In genomic region chr1:234608720-234609527, GRCh38 we compare ENCODE assay signal across 8 cellular contexts. TPM values are rescaled to one million over a fixed set of nuclear protein-coding genes. Genes with fewer than 3 reads are reported as not detected.
DNase-seq lines count a peak whose midpoint lies in the region; TF ChIP-seq lines count a peak whose summit lies in the region.

No MANE protein-coding gene starts in this region.

- peaks cover 2 to 21% (median 11%) of the 10 kb centered on the region in 4 donors for H3K4me1 ChIP-seq in Peyer's patch
- H3K4me1 ChIP-seq in rectal smooth muscle tissue (ENCODE audit: control insufficient read depth, insufficient read depth, low read length), result peaks cover 26% of the 10 kb centered on the region

- H3K27me3 ChIP-seq in Peyer's patch, result no peaks in the 10 kb centered on the region
- H3K27me3 ChIP-seq in rectal smooth muscle tissue (ENCODE audit: control insufficient read depth, insufficient read depth, low read length), result no peaks in the 10 kb centered on the region

- TF ChIP-seq POLR2A in GM19099 (IDR thresholded peaks at IDR 0.05; ENCODE audit: extremely low read depth, insufficient read length, low read depth), result peak; percentile 40
- TF ChIP-seq POLR2A in Peyer's patch (IDR thresholded peaks at IDR 0.05), result peak in 1 of 2 donors; percentile 28

- DNase-seq in Peyer's patch, result peak; percentile 50 to 77 (median 73)
- peak; percentile 33 to 65 (median 38) for DNase-seq in activated naive CD4-positive, alpha-beta T cell (lab: John Stamatoyannopoulos, UW)
- peak in 38 of 42 donors; percentile 28 to 80 (median 62) for DNase-seq in head of caudate nucleus
- DNase-seq in SW 1271 (lab: John Stamatoyannopoulos, UW), result no peak
- DNase-seq in NCI-H1105 (lab: John Stamatoyannopoulos, UW), result no peak
- DNase-seq in NCI-H2107 (lab: John Stamatoyannopoulos, UW), result no peak

- H3K36me3 ChIP-seq in Peyer's patch (peaks cover 0 to 24% (median 0%) of the 10 kb centered on the region in 3 donors), rectal smooth muscle tissue (ENCODE audit: control insufficient read depth, insufficient read depth, low read length) (peaks cover 16% of the 10 kb centered on the region)

- intact Hi-C loops in head of caudate nucleus (cut with DNase I), result loop anchor here (2.0 kb wide), 1 partner anchor 110 kb away; no protein-coding TSS in a partner anchor

- peak overlapping the region; percentile 98 for H3K9ac ChIP-seq in rectal smooth muscle tissue (ENCODE audit: low read length)

- no peak for TF ChIP-seq CTCF in Peyer's patch (IDR thresholded peaks at IDR 0.05)

- peak overlapping the region; percentile 97 to 100 (median 99) for H3K27ac ChIP-seq in Peyer's patch
- peak overlapping the region; percentile 99 for H3K27ac ChIP-seq in rectal smooth muscle tissue (ENCODE audit: low read depth, low read length)

- H3K4me3 ChIP-seq in Peyer's patch, result peak overlapping the region; percentile 70 to 89 (median 86)
- peak overlapping the region; percentile 98 for H3K4me3 ChIP-seq in rectal smooth muscle tissue (ENCODE audit: low read length)

- no peaks in the 10 kb centered on the region for H3K9me3 ChIP-seq in Peyer's patch

RNA-seq across cellular contexts. Expression of gene IRF2BP2, which starts 1.1 kb away (rescaled TPM):
- total RNA-seq in Peyer's patch, result 10 to 100 TPM; 73.4 to 99.6 (median 86.5) TPM

Comparison
In these comparisons a context has a peak if more than half of its experiments do, and no peak if none do; other contexts are left out.
1. DNase-seq: peak in Peyer's patch (3 of 3), activated naive CD4-positive, alpha-beta T cell (4 of 4) and head of caudate nucleus (38 of 42); none in SW 1271 (0 of 2), NCI-H1105 (single experiment) and NCI-H2107 (single experiment).